In the genomic region with DNA sequence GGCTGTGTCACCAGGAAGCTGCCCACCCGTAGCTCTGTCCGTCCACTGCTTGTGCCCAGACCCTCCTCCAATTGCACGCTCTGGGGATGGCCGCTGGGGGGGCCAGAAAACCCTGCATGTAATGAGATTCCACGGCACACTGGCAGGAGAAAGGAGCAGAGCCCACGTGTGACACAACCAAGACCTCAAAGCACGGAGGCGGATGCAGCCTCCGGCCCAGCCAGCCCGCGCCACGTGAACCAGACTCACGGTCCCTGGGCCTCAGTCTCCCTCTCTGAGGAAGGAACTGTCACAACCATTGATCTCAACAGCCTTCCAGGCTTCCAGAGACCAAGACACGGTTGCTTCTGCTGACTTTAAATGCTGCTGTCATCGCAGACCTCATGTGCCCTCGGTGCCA, we compare ENCODE assay signal across 30 cellular contexts. TPM values are rescaled to one million over a fixed set of nuclear protein-coding genes. Genes with fewer than 3 reads are reported as not detected.
A peak's percentile ranks its signal among the peaks of the same experiment; 100 is the strongest.
DNase-seq lines count a peak whose midpoint lies in the region; ATAC-seq and TF ChIP-seq lines count a peak whose summit lies in the region.
"Had no signal": no experiment of that assay in that cellular context is flagged by ENCODE, and none has a peak within 500 bp of the region (broad histone marks: within the 10 kb centered on the region; RNA-seq: fewer than 3 reads in every experiment).

No MANE protein-coding gene starts in this region.

- H3K9me3 ChIP-seq in lung (ENCODE audit: control insufficient read depth in 2 of 2, insufficient read depth in 1 of 2, low read length in 1 of 2), result peaks cover 0 to 57% of the 10 kb centered on the region in 2 donors

- TF ChIP-seq CTCF in GM10248 (IDR thresholded peaks at IDR 0.05; ENCODE audit: control extremely low read depth, extremely low read depth, low read depth, missing control alignments) (no peak), lung (IDR thresholded peaks at IDR 0.05; ENCODE audit: control extremely low read depth, extremely low read depth) (no peak)

- no peaks in the 10 kb centered on the region for H3K4me1 ChIP-seq in lung (ENCODE audit: control insufficient read depth in 2 of 2, insufficient read depth in 2 of 2, low read length in 2 of 2)
- H3K4me1 ChIP-seq: BE2C, BLaER1, Caco-2 had no signal

- H3K36me3 Mint-ChIP-seq in activated naive CD4-positive, alpha-beta T cell treated with anti-CD3 and anti-CD28 coated beads, Interleukin-2, amount 10 ng/mL, durations not matched to agents 7 days and 5 days, result no peaks in the 10 kb centered on the region
- H3K36me3 Mint-ChIP-seq: CD14-positive monocyte had no signal

- POLR2A ChIA-PET in GM10248 (lab: Yijun Ruan, JAX), result no interaction called here

- CTCF ChIA-PET in GM10248 (lab: Yijun Ruan, JAX), result no interaction called here
- CTCF ChIA-PET in activated naive CD4-positive, alpha-beta T cell treated with anti-CD3 and anti-CD28 coated beads, Interleukin-2, amount 10 ng/mL, durations not matched to agents 7 days and 5 days (lab: Charles Lee), result no interaction called here

- no peaks in the 10 kb centered on the region for H3K4me1 Mint-ChIP-seq in activated naive CD4-positive, alpha-beta T cell treated with anti-CD3 and anti-CD28 coated beads, Interleukin-2, amount 10 ng/mL, durations not matched to agents 7 days and 5 days
- H3K4me1 Mint-ChIP-seq: CD14-positive monocyte; CD4-positive, alpha-beta memory T cell; CD4-positive, CD25-positive, alpha-beta regulatory T cell; CD8-positive, alpha-beta memory T cell had no signal

- no peak for ATAC-seq in lung (ENCODE audit: insufficient read depth, low FRiP score)
- ATAC-seq: GM12878 had no signal

- H3K27me3 ChIP-seq in H7 (ENCODE audit: control insufficient read depth, insufficient read depth, low read length) (no peaks in the 10 kb centered on the region), lung (ENCODE audit: control insufficient read depth, insufficient read depth) (no peaks in the 10 kb centered on the region)
- H3K27me3 ChIP-seq: BE2C, BLaER1 had no signal

- H3K36me3 ChIP-seq in H7 (replicated peaks; ENCODE audit: control insufficient read depth, insufficient read depth, low read length), result no peaks in the 10 kb centered on the region
- H3K36me3 ChIP-seq in lung (ENCODE audit: control insufficient read depth in 2 of 2, insufficient read depth in 2 of 2, low read length in 2 of 2), result no peaks in the 10 kb centered on the region
- H3K36me3 ChIP-seq: BE2C, BLaER1 had no signal

- WGBS in lung, 2 donors, result 90% methylated on average over 16 of the region's 16 CpGs

- H3K27ac Mint-ChIP-seq in activated naive CD4-positive, alpha-beta T cell treated with anti-CD3 and anti-CD28 coated beads, Interleukin-2, amount 10 ng/mL, durations not matched to agents 7 days and 5 days, result no peak overlapping the region
- H3K27ac Mint-ChIP-seq: CD14-positive monocyte; CD4-positive, alpha-beta memory T cell; CD4-positive, CD25-positive, alpha-beta regulatory T cell had no signal

- H3K27me3 Mint-ChIP-seq in activated naive CD4-positive, alpha-beta T cell treated with anti-CD3 and anti-CD28 coated beads, Interleukin-2, amount 10 ng/mL, durations not matched to agents 7 days and 5 days, result no peaks in the 10 kb centered on the region
- H3K27me3 Mint-ChIP-seq: CD4-positive, CD25-positive, alpha-beta regulatory T cell had no signal

- no peak overlapping the region for H3K27ac ChIP-seq in lung (ENCODE audit: low read depth in 1 of 2, low read length in 1 of 2)
- H3K27ac ChIP-seq: BLaER1 had no signal

- no peak overlapping the region for H3K4me3 ChIP-seq in H7 (ENCODE audit: insufficient read depth, low read depth, low read length)
- no peak overlapping the region for H3K4me3 ChIP-seq in lung
- H3K4me3 ChIP-seq: BLaER1, GM12878 had no signal

- DNase-seq in GM10248 (ENCODE audit: extremely low spot score), result peak; percentile 8
- peak; percentile 13 for DNase-seq in H7
- DNase-seq in lung (ENCODE audit: low spot score), result peak; percentile 5
- DNase-seq in activated naive CD4-positive, alpha-beta T cell treated with anti-CD3 and anti-CD28 coated beads, Interleukin-2, amount 10 ng/mL, durations not matched to agents 7 days and 5 days, result no peak
- DNase-seq in NCI-H1694 (lab: John Stamatoyannopoulos, UW), result no peak
- no peak for DNase-seq in COLO829 (ENCODE audit: low spot score)
- DNase-seq in pons (ENCODE audit: low spot score), result no peak
- DNase-seq: 8988T; ACHN; BE2C; C1 segment of cervical spinal cord; Caco-2; Calu3; CD4-positive, alpha-beta memory T cell; CD4-positive, CD25-positive, alpha-beta regulatory T cell; CD8-positive, alpha-beta memory T cell; DMS 273 treated with DMSO at 0.1 percent for 48 hours; DMS153; DMS53; DMS79; DND-41; EL; GDM1 had no signal

- H3K9me3 Mint-ChIP-seq in activated naive CD4-positive, alpha-beta T cell treated with anti-CD3 and anti-CD28 coated beads, Interleukin-2, amount 10 ng/mL, durations not matched to agents 7 days and 5 days, result peaks cover 60% of the 10 kb centered on the region

- H3K4me3 Mint-ChIP-seq in activated naive CD4-positive, alpha-beta T cell treated with anti-CD3 and anti-CD28 coated beads, Interleukin-2, amount 10 ng/mL, durations not matched to agents 7 days and 5 days, result no peak overlapping the region
- H3K4me3 Mint-ChIP-seq: CD14-positive monocyte; CD4-positive, alpha-beta memory T cell; CD4-positive, CD25-positive, alpha-beta regulatory T cell; CD8-positive, alpha-beta memory T cell had no signal

RNA-seq across cellular contexts. Expression of a gene that starts 14.4 kb away (rescaled TPM):
- not detected in 2 replicates for total RNA-seq in H7 (2014; rRNA removed; shearing (Covaris generic))
- not detected for total RNA-seq in lung
- not detected for polyA plus RNA-seq in lung
- total RNA-seq: A673; Caco-2; Calu3; CD4-positive, alpha-beta memory T cell; CD4-positive, CD25-positive, alpha-beta regulatory T cell; CD8-positive, alpha-beta memory T cell; Daoy; G401; GM12878 had no signal
- polyA plus RNA-seq: AG04450; CD14-positive monocyte; CD4-positive, alpha-beta memory T cell; CD4-positive, CD25-positive, alpha-beta regulatory T cell; CD8-positive, alpha-beta memory T cell; GM12878 had no signal

RNA-seq across cellular contexts. Expression of a gene that starts 39.9 kb away (rescaled TPM):
- total RNA-seq in H7 (2014; rRNA removed; shearing (Covaris generic)), result 16.4 and 21.7 TPM in 2 replicates
- 10 to 100 TPM; 20.5 to 33.8 TPM for total RNA-seq in lung
- 1 to 10 TPM; 3.3 to 7.9 TPM for polyA plus RNA-seq in lung

Comparison
In these comparisons a context has a peak if more than half of its experiments do, and no peak if none do; other contexts are left out.
1. DNase-seq: peak in GM10248 (single experiment), H7 (single experiment) and lung (single experiment); none in activated naive CD4-positive, alpha-beta T cell treated with anti-CD3 and anti-CD28 coated beads, Interleukin-2, amount 10 ng/mL, durations not matched to agents 7 days and 5 days (single experiment), NCI-H1694 (single experiment), COLO829 (single experiment) and pons (single experiment).